4 cellular contexts compared by ENCODE assay signal in genomic region chr18:49188312-49188711, GRCh38.
DNase-seq lines count a peak whose midpoint lies in the region; ATAC-seq, FAIRE-seq and TF ChIP-seq lines count a peak whose summit lies in the region.
"Not testable (repeated sequence)": the region's sequence is repeated elsewhere in the genome, so short reads cannot be mapped to it uniquely, and the experiment has no call there.

No MANE protein-coding gene starts in this region.

- not testable (repeated sequence) for TF ChIP-seq POLR2A in H1 (IDR thresholded peaks at IDR 0.05; ENCODE audit: control extremely low read depth in 1 of 2, low read depth in 2 of 2, low read length in 2 of 2)

- H3K23me2 ChIP-seq in H1 (ENCODE audit: low read depth, low read length) = not testable (repeated sequence)

- not testable (repeated sequence) for DNase-seq in WTC11 (ENCODE audit: low spot score); caudate nucleus (lab: John Stamatoyannopoulos, UW); H1 (ENCODE audit: low read depth in 1 of 2, low spot score in 2 of 2); substantia nigra (lab: John Stamatoyannopoulos, UW)

- H4K8ac ChIP-seq in H1 (ENCODE audit: extremely low read depth, insufficient read depth, low read length) = not testable (repeated sequence)

- not testable (repeated sequence) for H2BK20ac ChIP-seq in H1 (ENCODE audit: low read length)

- not testable (repeated sequence) for ATAC-seq in WTC11

- not testable (repeated sequence) for H3K4ac ChIP-seq in H1 (replicated peaks; ENCODE audit: insufficient read length, low read depth, low read length)

- not testable (repeated sequence) for H2BK120ac ChIP-seq in H1 (replicated peaks; ENCODE audit: low read depth, low read length)

- not testable (repeated sequence) for H3K4me3 Mint-ChIP-seq in WTC11

- H3K4me3 ChIP-seq in H1 (ENCODE audit: extremely low read depth in 1 of 4, insufficient read depth in 2 of 4, low read depth in 3 of 4, low read length in 4 of 4) = not testable (repeated sequence)

- peak overlapping the region; percentile 37 for H3K27ac ChIP-seq in caudate nucleus (ENCODE audit: low read depth, low read length)
- H3K27ac ChIP-seq in H1 (ENCODE audit: low read depth, low read length) = not testable (repeated sequence)
- peak overlapping the region; percentile 81 for H3K27ac ChIP-seq in substantia nigra (ENCODE audit: low read depth, low read length, poor library complexity, severe bottlenecking)

- not testable (repeated sequence) for H3K4me1 ChIP-seq in H1 (replicated peaks in 1 of 4; ENCODE audit: control insufficient read depth in 3 of 4, insufficient read depth in 4 of 4, low read length in 3 of 4)

- CTCF ChIA-PET in WTC11 (lab: Charles Lee); H1 (lab: Charles Lee; ENCODE audit: partially characterized antibody): not testable (repeated sequence)

- not testable (repeated sequence) for H3K36me3 ChIP-seq in H1 (ENCODE audit: control insufficient read depth in 2 of 4, insufficient read depth in 4 of 4, low read length in 3 of 4)

- not testable (repeated sequence) for H3K23ac ChIP-seq in H1 (ENCODE audit: insufficient read length)

- not testable (repeated sequence) for H2BK15ac ChIP-seq in H1 (ENCODE audit: low read length)

- H4K91ac ChIP-seq in H1 (replicated peaks; ENCODE audit: insufficient read length, low read length) = not testable (repeated sequence)

- not testable (repeated sequence) for H3K27ac Mint-ChIP-seq in WTC11

- H3K9me3 ChIP-seq in H1 (ENCODE audit: insufficient read depth in 2 of 2, low read depth in 1 of 2, low read length in 1 of 2) = not testable (repeated sequence)

- TF ChIP-seq RAD21 in H1 (IDR thresholded peaks at IDR 0.05 in 1 of 2, conservative IDR thresholded peaks at IDR 0.05 in 1 of 2; ENCODE audit: low read depth in 2 of 2, low read length in 2 of 2) = not testable (repeated sequence)

- not testable (repeated sequence) for H2BK5ac ChIP-seq in H1 (ENCODE audit: low read depth, low read length)

- WGBS in H1 (ENCODE audit: extremely low coverage in 1 of 2, insufficient coverage in 1 of 2, insufficient read length in 1 of 2, insufficient replicate concordance in 2 of 2, low coverage in 1 of 2, low lambda C conversion rate in 2 of 2, missing lambda C conversion rate in 1 of 2), 2 experiments = 93% methylated on average over 3 of the region's 4 CpGs; no CpG with 5 or more reads in 1 of the 2 experiments

- not testable (repeated sequence) for H4K20me1 ChIP-seq in H1 (replicated peaks in 1 of 2; ENCODE audit: control insufficient read depth in 1 of 2, insufficient read depth in 2 of 2, low read length in 2 of 2)

- not testable (repeated sequence) for H3K4me2 ChIP-seq in H1 (ENCODE audit: insufficient read depth in 1 of 2, low read depth in 2 of 2, low read length in 2 of 2)

- H3K9me3 Mint-ChIP-seq in WTC11 = not testable (repeated sequence)

- not testable (repeated sequence) for H4K5ac ChIP-seq in H1 (ENCODE audit: insufficient read length, low read depth, low read length)

- not testable (repeated sequence) for H3K36me3 Mint-ChIP-seq in WTC11

- not testable (repeated sequence) for TF ChIP-seq CTCF in WTC11 (IDR thresholded peaks at IDR 0.05); H1 (IDR thresholded peaks at IDR 0.05; ENCODE audit: control extremely low read depth in 1 of 3, insufficient read depth in 1 of 3, low read depth in 1 of 3, low read length in 3 of 3)

- not testable (repeated sequence) for H3K56ac ChIP-seq in H1 (replicated peaks; ENCODE audit: insufficient read length, low read depth, low read length)

- H3K18ac ChIP-seq in H1 (ENCODE audit: extremely low read depth, low read length) = not testable (repeated sequence)

- H3K14ac ChIP-seq in H1 (ENCODE audit: insufficient read length) = not testable (repeated sequence)

- TF ChIP-seq EP300 in H1 (IDR thresholded peaks at IDR 0.05; ENCODE audit: borderline replicate concordance in 1 of 2, low read depth in 2 of 2, low read length in 2 of 2) = not testable (repeated sequence)

- H3K27me3 Mint-ChIP-seq in WTC11 (ENCODE audit: low read depth) = not testable (repeated sequence)

- H3K79me2 ChIP-seq in H1 (ENCODE audit: control insufficient read depth in 1 of 2, insufficient read depth in 2 of 2, low read length in 2 of 2) = not testable (repeated sequence)

- H3K4me1 Mint-ChIP-seq in WTC11 = not testable (repeated sequence)

- not testable (repeated sequence) for FAIRE-seq in H1 (lab: Jason Lieb, UNC)

- not testable (repeated sequence) for H3K27me3 ChIP-seq in H1 (replicated peaks in 1 of 4; ENCODE audit: control insufficient read depth in 3 of 4, extremely low read depth in 1 of 4, insufficient read depth in 3 of 4, low read length in 3 of 4)

- POLR2A ChIA-PET in WTC11 (lab: Charles Lee); H1 (lab: Charles Lee; ENCODE audit: partially characterized antibody): not testable (repeated sequence)

- not testable (repeated sequence) for H3K79me1 ChIP-seq in H1 (ENCODE audit: low read depth, low read length)

- H3K9ac ChIP-seq in H1 (replicated peaks in 1 of 4; ENCODE audit: extremely low read depth in 1 of 4, low read depth in 3 of 4, low read length in 3 of 4) = not testable (repeated sequence)

- not testable (repeated sequence) for H2BK12ac ChIP-seq in H1 (ENCODE audit: low read depth, low read length)

- not testable (repeated sequence) for H2AK5ac ChIP-seq in H1 (ENCODE audit: low read depth, low read length)

- H2AFZ ChIP-seq in H1 (ENCODE audit: low read length) = not testable (repeated sequence)

TF ChIP-seq in WTC11, 78 proteins besides CTCF, POLR2A, EP300 and RAD21:
- 0 out of 2 replicates have a peak, but pooled peaks have one; percentile 25 for TF ChIP-seq GTF2I (CRISPR knock-in tag; conservative IDR thresholded peaks at IDR 0.05)

TF ChIP-seq in H1, 55 proteins besides CTCF, POLR2A, EP300 and RAD21:
- TF ChIP-seq KDM1A (IDR thresholded peaks at IDR 0.05; ENCODE audit: borderline replicate concordance, low read length) = 0 out of 2 replicates have a peak, but pooled peaks have one; percentile 45
